Comparison of ENCODE assay signal across 21 cellular contexts in genomic region chr2:52343867-52344266, GRCh38.
DNase-seq lines count a peak whose midpoint lies in the region; ATAC-seq, FAIRE-seq and TF ChIP-seq lines count a peak whose summit lies in the region.
"Had no signal": no experiment of that assay in that cellular context is flagged by ENCODE, and none has a peak within 500 bp of the region (broad histone marks: within the 10 kb centered on the region; RNA-seq: fewer than 3 reads in every experiment).

No MANE protein-coding gene starts in this region.

- H3K23me2 ChIP-seq in H9 (ENCODE audit: insufficient read length, low read depth, low read length, poor library complexity, severe bottlenecking): no peaks in the 10 kb centered on the region
- H3K23me2 ChIP-seq in H1 (ENCODE audit: low read depth, low read length): no peaks in the 10 kb centered on the region

- no peak for FAIRE-seq in H1 (lab: Jason Lieb, UNC)
- FAIRE-seq: GM12878, K562 had no signal

- TF ChIP-seq RAD21 in H1 (IDR thresholded peaks at IDR 0.05 in 1 of 2, conservative IDR thresholded peaks at IDR 0.05 in 1 of 2; ENCODE audit: low read depth in 2 of 2, low read length in 2 of 2): no peak

- H3K4ac ChIP-seq in H9 (ENCODE audit: low read depth, low read length) (no peak overlapping the region), H1 (replicated peaks; ENCODE audit: insufficient read length, low read depth, low read length) (no peak overlapping the region), mesendoderm (ENCODE audit: low read depth, low read length) (no peak overlapping the region)

- CTCF ChIA-PET in H1 (lab: Charles Lee; ENCODE audit: partially characterized antibody): interaction anchor here (0.6 kb wide), 1 partner anchor 32 kb away, joined by 3 read pairs; no protein-coding TSS in a partner anchor

- H2BK120ac ChIP-seq in H9 (ENCODE audit: low read depth, low read length, poor library complexity, severe bottlenecking) (no peak overlapping the region), H1 (replicated peaks; ENCODE audit: low read depth, low read length) (no peak overlapping the region), mesendoderm (ENCODE audit: low read depth, low read length) (no peak overlapping the region)

- WGBS in H9 (ENCODE audit: extremely low coverage, insufficient read length, low lambda C conversion rate): no CpG with 5 or more reads among the region's 1 CpG
- 68% methylated on average over 1 of the region's 1 CpG; no CpG with 5 or more reads in 1 of the 2 experiments for WGBS in H1 (ENCODE audit: extremely low coverage in 1 of 2, insufficient coverage in 1 of 2, insufficient read length in 1 of 2, insufficient replicate concordance in 2 of 2, low coverage in 1 of 2, low lambda C conversion rate in 2 of 2, missing lambda C conversion rate in 1 of 2), 2 experiments
- WGBS in mesendoderm (ENCODE audit: extremely low coverage, insufficient coverage, low lambda C conversion rate): no CpG with 5 or more reads among the region's 1 CpG

- H2AFZ ChIP-seq in H9 (ENCODE audit: low read length): no peak overlapping the region
- no peak overlapping the region for H2AFZ ChIP-seq in KMS-11 (ENCODE audit: low read depth)
- H2AFZ ChIP-seq in H1 (ENCODE audit: low read length): no peak overlapping the region

- H3K4me1 Mint-ChIP-seq in H9: peaks cover 37 to 47% of the 10 kb centered on the region in 2 experiments
- H3K4me1 Mint-ChIP-seq: CD4-positive, CD25-positive, alpha-beta regulatory T cell; CD8-positive, alpha-beta memory T cell had no signal

- no peaks in the 10 kb centered on the region for H3K27me3 ChIP-seq in H9 (ENCODE audit: insufficient read depth, low read length)
- no peaks in the 10 kb centered on the region for H3K27me3 ChIP-seq in KMS-11 (ENCODE audit: insufficient read depth, low read depth)
- H3K27me3 ChIP-seq in H1 (replicated peaks in 1 of 4; ENCODE audit: control insufficient read depth in 3 of 4, extremely low read depth in 1 of 4, insufficient read depth in 3 of 4, low read length in 3 of 4): no peaks in the 10 kb centered on the region
- H3K27me3 ChIP-seq in mesendoderm (ENCODE audit: insufficient read depth, low read length, poor library complexity): no peaks in the 10 kb centered on the region
- H3K27me3 ChIP-seq: BE2C had no signal

- TF ChIP-seq EP300 in H1 (IDR thresholded peaks at IDR 0.05; ENCODE audit: borderline replicate concordance in 1 of 2, low read depth in 2 of 2, low read length in 2 of 2): no peak

- H3K79me2 ChIP-seq in H9 (ENCODE audit: insufficient read depth, low read length) (no peaks in the 10 kb centered on the region), KMS-11 (ENCODE audit: insufficient read depth, low read depth) (no peaks in the 10 kb centered on the region), H1 (ENCODE audit: control insufficient read depth in 1 of 2, insufficient read depth in 2 of 2, low read length in 2 of 2) (no peaks in the 10 kb centered on the region), mesendoderm (ENCODE audit: control insufficient read depth, insufficient read depth, low read length) (peaks cover 9% of the 10 kb centered on the region)

- H3K4me3 Mint-ChIP-seq in H9: no peak overlapping the region
- H3K4me3 Mint-ChIP-seq: CD4-positive, CD25-positive, alpha-beta regulatory T cell; CD8-positive, alpha-beta memory T cell had no signal

- H3K14ac ChIP-seq in H9 (ENCODE audit: insufficient read depth, low read length) (no peak overlapping the region; the same call in 1 of the 2 replicates), H1 (ENCODE audit: insufficient read length) (no peak overlapping the region)

- peaks cover 22% of the 10 kb centered on the region; the same call in 1 of the 2 replicates for H3K4me1 ChIP-seq in H9 (ENCODE audit: insufficient read depth, low read length)
- peaks cover 32% of the 10 kb centered on the region for H3K4me1 ChIP-seq in KMS-11 (ENCODE audit: low read depth, poor library complexity, severe bottlenecking)
- H3K4me1 ChIP-seq in H1 (replicated peaks in 1 of 4; ENCODE audit: control insufficient read depth in 3 of 4, insufficient read depth in 4 of 4, low read length in 3 of 4): peaks cover 0 to 20% (median 15%) of the 10 kb centered on the region in 4 experiments; a peak in 4 of 7 replicates
- peaks cover 8% of the 10 kb centered on the region for H3K4me1 ChIP-seq in mesendoderm (ENCODE audit: control insufficient read depth, low read depth, low read length)
- H3K4me1 ChIP-seq: BE2C had no signal

- no peaks in the 10 kb centered on the region for H3K9me3 Mint-ChIP-seq in H9

- H3K23ac ChIP-seq in H9 (ENCODE audit: insufficient read length, low read depth, low read length) (no peak overlapping the region), H1 (ENCODE audit: insufficient read length) (no peak overlapping the region), mesendoderm (ENCODE audit: low read length) (no peak overlapping the region)

- H4K20me1 ChIP-seq in H9 (ENCODE audit: control insufficient read depth, insufficient read depth, insufficient read length) (no peaks in the 10 kb centered on the region), KMS-11 (ENCODE audit: insufficient read depth) (no peaks in the 10 kb centered on the region), H1 (replicated peaks in 1 of 2; ENCODE audit: control insufficient read depth in 1 of 2, insufficient read depth in 2 of 2, low read length in 2 of 2) (no peaks in the 10 kb centered on the region)

- H3K36me3 ChIP-seq in KMS-11 (ENCODE audit: insufficient read depth): no peaks in the 10 kb centered on the region
- no peaks in the 10 kb centered on the region for H3K36me3 ChIP-seq in H1 (ENCODE audit: control insufficient read depth in 2 of 4, insufficient read depth in 4 of 4, low read length in 3 of 4)
- no peaks in the 10 kb centered on the region for H3K36me3 ChIP-seq in mesendoderm (ENCODE audit: control insufficient read depth, insufficient read depth, low read length)
- H3K36me3 ChIP-seq: BE2C had no signal

- H2BK20ac ChIP-seq in H9 (ENCODE audit: low read depth, low read length, poor library complexity, severe bottlenecking) (no peak overlapping the region), H1 (ENCODE audit: low read length) (no peak overlapping the region)

- H3K27me3 Mint-ChIP-seq in H9 (ENCODE audit: low read depth): no peaks in the 10 kb centered on the region
- H3K27me3 Mint-ChIP-seq: CD4-positive, CD25-positive, alpha-beta regulatory T cell; CD8-positive, alpha-beta memory T cell had no signal

- no peak overlapping the region for H3T11ph ChIP-seq in H9 (ENCODE audit: low read length)

- H3K9ac ChIP-seq in H9 (ENCODE audit: extremely low read depth, insufficient read length, low read length) (no peak overlapping the region), KMS-11 (no peak overlapping the region), H1 (replicated peaks in 1 of 4; ENCODE audit: extremely low read depth in 1 of 4, low read depth in 3 of 4, low read length in 3 of 4) (no peak overlapping the region), mesendoderm (ENCODE audit: low read length) (no peak overlapping the region)

- POLR2A ChIA-PET in H1 (lab: Charles Lee; ENCODE audit: partially characterized antibody): no interaction called here

- H4K5ac ChIP-seq in H9 (ENCODE audit: insufficient read length, low read depth, low read length) (no peak overlapping the region), H1 (ENCODE audit: insufficient read length, low read depth, low read length) (no peak overlapping the region), mesendoderm (ENCODE audit: low read length) (no peak overlapping the region)

- H3K4me3 ChIP-seq in KMS-11 (IDR thresholded peaks at IDR 0.05; ENCODE audit: insufficient read depth, low read depth, low read length) (no peak overlapping the region), H1 (ENCODE audit: extremely low read depth in 1 of 4, insufficient read depth in 2 of 4, low read depth in 3 of 4, low read length in 4 of 4) (no peak overlapping the region), mesendoderm (ENCODE audit: low read length) (no peak overlapping the region)
- H3K4me3 ChIP-seq: GM12878, K562 had no signal

- H3K9me3 ChIP-seq in H9 (ENCODE audit: control insufficient read depth, low read depth, low read length): no peaks in the 10 kb centered on the region
- no peaks in the 10 kb centered on the region for H3K9me3 ChIP-seq in H1 (ENCODE audit: insufficient read depth in 2 of 2, low read depth in 1 of 2, low read length in 1 of 2)
- H3K9me3 ChIP-seq: BE2C had no signal

- H3K4me2 ChIP-seq in H9 (ENCODE audit: insufficient read depth, insufficient read length, low read length) (peak overlapping the region; percentile 16), KMS-11 (peak overlapping the region; percentile 33), H1 (ENCODE audit: insufficient read depth in 1 of 2, low read depth in 2 of 2, low read length in 2 of 2) (peak overlapping the region; percentile 20 to 26; a peak in 1 of 4 replicates), mesendoderm (ENCODE audit: low read length) (no peak overlapping the region)

- no peak overlapping the region for H3K18ac ChIP-seq in H9 (ENCODE audit: insufficient read length, low read depth, low read length)
- H3K18ac ChIP-seq in H1 (ENCODE audit: extremely low read depth, low read length): no peak overlapping the region
- no peak overlapping the region for H3K18ac ChIP-seq in mesendoderm (ENCODE audit: low read length)

- H2BK15ac ChIP-seq in H9 (ENCODE audit: low read depth, low read length): no peak overlapping the region
- no peak overlapping the region for H2BK15ac ChIP-seq in H1 (ENCODE audit: low read length)
- H2BK15ac ChIP-seq in mesendoderm (replicated peaks; ENCODE audit: low read depth): no peak overlapping the region

- no peak overlapping the region for H3K56ac ChIP-seq in H9 (ENCODE audit: insufficient read length, low read depth, low read length)
- no peak overlapping the region for H3K56ac ChIP-seq in H1 (replicated peaks; ENCODE audit: insufficient read length, low read depth, low read length)
- H3K56ac ChIP-seq in mesendoderm (ENCODE audit: low read length): no peak overlapping the region

- H2BK12ac ChIP-seq in H9 (ENCODE audit: insufficient read length, low read depth, low read length) (no peak overlapping the region), H1 (ENCODE audit: low read depth, low read length) (no peak overlapping the region)

- no peak overlapping the region for H2BK5ac ChIP-seq in H9 (ENCODE audit: insufficient read length, low read length)
- no peak overlapping the region for H2BK5ac ChIP-seq in H1 (ENCODE audit: low read depth, low read length)
- H2BK5ac ChIP-seq in mesendoderm (ENCODE audit: low read length): no peak overlapping the region

- no peak for ATAC-seq in GM18873 (IDR thresholded peaks at IDR 0.05; ENCODE audit: low FRiP score, unreplicated experiment)
- ATAC-seq: GM12878, K562 had no signal

- no peaks in the 10 kb centered on the region for H3K79me1 ChIP-seq in H9 (ENCODE audit: insufficient read depth, low read depth, low read length, poor library complexity, severe bottlenecking)
- H3K79me1 ChIP-seq in H1 (ENCODE audit: low read depth, low read length): no peaks in the 10 kb centered on the region
- H3K79me1 ChIP-seq in mesendoderm (ENCODE audit: low read length): peaks cover 3% of the 10 kb centered on the region

- no peak overlapping the region for H4K91ac ChIP-seq in H9 (ENCODE audit: insufficient read length, low read depth, low read length)
- no peak overlapping the region for H4K91ac ChIP-seq in H1 (replicated peaks; ENCODE audit: insufficient read length, low read length)

- TF ChIP-seq POLR2A in H1 (IDR thresholded peaks at IDR 0.05; ENCODE audit: control extremely low read depth in 1 of 2, low read depth in 2 of 2, low read length in 2 of 2): no peak

- H2AK5ac ChIP-seq in H9 (ENCODE audit: insufficient read length, low read length) (no peak overlapping the region), H1 (ENCODE audit: low read depth, low read length) (no peak overlapping the region), mesendoderm (ENCODE audit: low read length) (no peak overlapping the region)

- H3K36me3 Mint-ChIP-seq in H9 (ENCODE audit: insufficient read depth in 1 of 3, low read depth in 3 of 3): no peaks in the 10 kb centered on the region
- H3K36me3 Mint-ChIP-seq: CD4-positive, CD25-positive, alpha-beta regulatory T cell; CD8-positive, alpha-beta memory T cell had no signal

- DNase-seq in H9 (no peak), H1 (ENCODE audit: low read depth in 1 of 2, low spot score in 2 of 2) (no peak), mesendoderm (peak; percentile 25), SIG-M5 treated with dmso at 0.1 percent for 504 hours (lab: John Stamatoyannopoulos, UW; ENCODE audit: unreplicated experiment) (no peak), NCI-H2171 treated with DMSO at 0.1 percent for 48 hours (lab: John Stamatoyannopoulos, UW) (no peak)
- DNase-seq: BE2C; C1 segment of cervical spinal cord; CD4-positive, CD25-positive, alpha-beta regulatory T cell; CD8-positive, alpha-beta memory T cell; COR-L47; DMS 273 treated with DMSO at 0.1 percent for 48 hours; DMS53; DND-41; EL; GOT3; HCEC 1CT had no signal

- H4K8ac ChIP-seq in H9 (replicated peaks; ENCODE audit: insufficient read length, low read depth, low read length): no peak overlapping the region
- H4K8ac ChIP-seq in H1 (ENCODE audit: extremely low read depth, insufficient read depth, low read length): no peak overlapping the region
- no peak overlapping the region for H4K8ac ChIP-seq in mesendoderm (ENCODE audit: low read depth, low read length)

- H3K27ac ChIP-seq in H9 (ENCODE audit: insufficient read length, low read depth, low read length): peak overlapping the region; percentile 45
- H3K27ac ChIP-seq in KMS-11: peak overlapping the region; percentile 38; the same call in 1 of the 2 replicates
- no peak overlapping the region for H3K27ac ChIP-seq in H1 (ENCODE audit: low read depth, low read length)
- no peak overlapping the region for H3K27ac ChIP-seq in mesendoderm (ENCODE audit: low read depth, low read length)
- H3K27ac ChIP-seq: HL-60 had no signal

- no peak overlapping the region for H3K27ac Mint-ChIP-seq in H9
- H3K27ac Mint-ChIP-seq: CD4-positive, CD25-positive, alpha-beta regulatory T cell; CD8-positive, alpha-beta memory T cell had no signal

- TF ChIP-seq CTCF in H9 (conservative IDR thresholded peaks at IDR 0.05) (no peak), KMS-11 (conservative IDR thresholded peaks at IDR 0.05; ENCODE audit: low read depth, low read length) (no peak), H1 (IDR thresholded peaks at IDR 0.05; ENCODE audit: control extremely low read depth in 1 of 3, insufficient read depth in 1 of 3, low read depth in 1 of 3, low read length in 3 of 3) (no peak)

Comparison
In these comparisons a context has a peak if more than half of its experiments do, and no peak if none do; other contexts are left out.
1. H3K27ac ChIP-seq: peak in H9 (single experiment) and KMS-11 (single experiment); none in H1 (single experiment) and mesendoderm (single experiment).